15 cellular contexts compared by ENCODE assay signal in the genomic region with DNA sequence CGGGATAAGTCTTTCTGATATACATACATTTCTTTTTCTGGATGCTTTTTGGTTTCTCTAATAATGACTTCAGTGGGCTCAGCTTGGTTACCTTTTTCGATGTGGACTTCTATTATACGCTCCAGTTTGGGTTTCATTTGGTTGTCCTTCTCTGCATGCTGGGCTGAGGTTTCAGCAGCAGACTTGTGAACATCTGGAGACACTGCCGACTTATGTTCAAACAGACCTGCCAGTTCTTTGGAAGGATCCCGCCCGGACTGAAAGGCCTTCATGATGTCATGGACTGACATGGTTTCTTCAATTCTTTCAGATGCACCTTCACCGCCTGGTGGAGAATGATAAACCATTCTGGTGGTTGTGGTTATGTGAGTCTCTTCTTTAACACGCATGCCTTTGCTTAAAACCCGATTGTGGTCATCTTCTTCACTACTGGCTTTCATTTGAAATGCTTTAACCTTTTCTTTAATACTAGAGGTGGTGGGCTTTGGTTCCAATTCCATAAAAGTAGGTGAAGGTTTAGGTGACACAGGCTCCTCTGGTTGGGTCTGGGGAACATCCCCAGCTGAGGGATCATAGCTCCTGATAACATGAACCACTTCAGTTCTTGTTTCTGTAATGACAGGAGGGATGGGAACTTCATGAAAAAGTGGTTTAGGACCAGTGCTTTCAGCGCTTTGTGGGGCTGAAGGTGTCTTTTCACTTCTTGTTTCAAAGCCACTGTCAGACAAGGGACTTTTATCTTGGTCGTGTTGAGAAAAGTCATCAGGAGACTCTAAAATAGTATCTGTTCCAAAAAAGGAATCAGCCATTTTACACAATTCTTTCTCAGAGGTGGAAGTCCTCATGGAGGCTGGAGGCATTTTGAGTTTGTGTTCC.
DNase-seq lines count a peak whose midpoint lies in the region; ATAC-seq, FAIRE-seq and TF ChIP-seq lines count a peak whose summit lies in the region.
"Had no signal": no experiment of that assay in that cellular context is flagged by ENCODE, and none has a peak within 500 bp of the region (broad histone marks: within the 10 kb centered on the region; RNA-seq: fewer than 3 reads in every experiment).

No MANE protein-coding gene starts in this region.

- H3K27me3 ChIP-seq in upper lobe of left lung = no peaks in the 10 kb centered on the region
- H3K27me3 ChIP-seq: BE2C, gastrocnemius medialis, left lung had no signal

- peak; percentile 84 for ATAC-seq in GM18508 (IDR thresholded peaks at IDR 0.05; ENCODE audit: insufficient read depth, unreplicated experiment)
- peak; percentile 91 for ATAC-seq in HG02938 (IDR thresholded peaks at IDR 0.05; ENCODE audit: unreplicated experiment)
- ATAC-seq in HG03558 (IDR thresholded peaks at IDR 0.05; ENCODE audit: extremely low read depth, unreplicated experiment) = peak; percentile 85
- ATAC-seq in upper lobe of left lung (ENCODE audit: low FRiP score in 2 of 2) = no peak
- ATAC-seq: activated CD8-positive, alpha-beta T cell treated with anti-CD3 and anti-CD28 coated beads for 36 hours; gastrocnemius medialis had no signal

- no peak overlapping the region for H3K27ac ChIP-seq in upper lobe of left lung
- H3K27ac ChIP-seq: gastrocnemius medialis, left lung had no signal

- no peak for TF ChIP-seq CTCF in GM20000 (IDR thresholded peaks at IDR 0.05; ENCODE audit: extremely low read depth, missing control alignments)
- no peak for TF ChIP-seq CTCF in upper lobe of left lung (IDR thresholded peaks at IDR 0.05)

- no peak for TF ChIP-seq EP300 in upper lobe of left lung (IDR thresholded peaks at IDR 0.05)

- 93% methylated on average over 11 of the region's 11 CpGs for WGBS in upper lobe of left lung, 2 donors

- peaks cover 0 to 2% (median 0%) of the 10 kb centered on the region in 4 donors for H3K36me3 ChIP-seq in upper lobe of left lung
- H3K36me3 ChIP-seq: BE2C had no signal

- no peak for TF ChIP-seq POLR2A in upper lobe of left lung (IDR thresholded peaks at IDR 0.05)

- peaks cover 0 to 5% (median 0%) of the 10 kb centered on the region in 4 donors for H3K4me1 ChIP-seq in upper lobe of left lung
- H3K4me1 ChIP-seq: BE2C, gastrocnemius medialis, left lung had no signal

- H3K4me3 ChIP-seq in upper lobe of left lung = no peak overlapping the region
- H3K4me3 ChIP-seq: gastrocnemius medialis, left lung had no signal

- DNase-seq in GM20000 (ENCODE audit: low spot score) (peak; percentile 52), urothelium cell line (ENCODE audit: low spot score) (no peak), upper lobe of left lung (no peak), OCI-M2 (lab: John Stamatoyannopoulos, UW; ENCODE audit: unreplicated experiment) (no peak)
- DNase-seq in stimulated activated naive CD4-positive, alpha-beta T cell treated with Interleukin-2 at 50 U/mL for 16 hours (lab: John Stamatoyannopoulos, UW) = no peak
- DNase-seq: activated CD8-positive, alpha-beta T cell treated with anti-CD3 and anti-CD28 coated beads for 36 hours; BE2C; dermis blood vessel endothelial cell; gastrocnemius medialis; left lung; NCI-H1105; T-helper 1 cell had no signal

- no peak for FAIRE-seq in urothelium cell line (lab: Jason Lieb, UNC)

- H3K9me3 ChIP-seq in upper lobe of left lung = no peaks in the 10 kb centered on the region
- H3K9me3 ChIP-seq: BE2C, gastrocnemius medialis, left lung had no signal

Comparison
In these comparisons a context has a peak if more than half of its experiments do, and no peak if none do; other contexts are left out.
1. ATAC-seq: peak in GM18508 (single experiment), HG02938 (single experiment) and HG03558 (single experiment); none in upper lobe of left lung (0 of 2).